8 cellular contexts compared by ENCODE assay signal in the genomic region with DNA sequence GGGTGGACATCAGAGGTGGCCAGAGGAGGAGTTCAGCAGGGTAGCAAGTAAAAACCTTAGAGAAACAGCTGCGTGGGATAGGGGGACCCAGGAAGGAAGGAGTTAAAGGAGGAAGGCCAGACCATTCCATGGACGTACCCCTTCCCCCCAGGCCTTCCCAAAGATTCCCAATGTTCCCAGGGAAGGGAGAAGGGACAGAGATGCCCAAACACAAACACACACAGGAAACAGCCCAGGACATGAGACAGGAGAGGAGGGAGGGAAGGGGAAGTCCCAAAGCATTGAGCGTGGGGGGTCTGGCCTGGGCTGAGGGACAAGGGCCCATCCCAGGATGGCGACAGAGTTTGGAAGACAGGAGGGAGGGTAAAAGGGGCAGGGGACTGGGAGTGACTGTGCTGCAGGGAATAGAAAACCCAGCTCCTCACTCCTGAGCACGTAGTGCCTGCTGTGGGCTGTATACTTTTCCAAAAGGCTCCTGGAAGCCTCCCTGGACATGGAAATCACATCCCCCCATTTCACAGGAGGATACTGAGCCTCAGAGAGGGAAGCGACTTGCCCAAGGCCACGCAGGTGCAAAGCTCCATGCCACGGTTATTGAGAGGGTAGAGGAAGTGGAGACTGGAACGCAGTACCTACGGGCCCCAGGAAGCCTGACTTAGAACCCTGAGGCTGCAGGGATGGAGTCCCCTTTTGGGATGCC.
DNase-seq lines count a peak whose midpoint lies in the region; ATAC-seq and TF ChIP-seq lines count a peak whose summit lies in the region.

No MANE protein-coding gene starts in this region.

- H2AFZ ChIP-seq in Loucy (ENCODE audit: low read length): no peak overlapping the region

- ATAC-seq in GM21619 (IDR thresholded peaks at IDR 0.05; ENCODE audit: unreplicated experiment) (no peak), HG02798 (IDR thresholded peaks at IDR 0.05; ENCODE audit: poor library complexity, unreplicated experiment) (no peak)

- POLR2A ChIA-PET in GM10248 (lab: Yijun Ruan, JAX): no interaction called here

- H3K9me2 ChIP-seq in Loucy (replicated peaks; ENCODE audit: low read depth, low read length): no peaks in the 10 kb centered on the region

- H3K4me3 ChIP-seq in Loucy (ENCODE audit: low read length, poor library complexity, severe bottlenecking) (no peak overlapping the region), cardiac fibroblast (replicated peaks in 1 of 2; ENCODE audit: low read depth in 2 of 2, low read length in 2 of 2) (peak overlapping the region; percentile 82 to 84), subcutaneous abdominal adipose tissue (ENCODE audit: low read depth in 1 of 5, low read length in 5 of 5) (peak overlapping the region; percentile 68 to 74 (median 71))

- H3K36me3 ChIP-seq in Loucy (ENCODE audit: insufficient read depth, low read length): no peaks in the 10 kb centered on the region
- H3K36me3 ChIP-seq in subcutaneous abdominal adipose tissue (ENCODE audit: control insufficient read depth in 5 of 5, insufficient read depth in 5 of 5, low read length in 5 of 5): peaks cover 0 to 42% (median 35%) of the 10 kb centered on the region in 5 donors

- H3K9me3 ChIP-seq in Loucy (ENCODE audit: insufficient read depth, low read depth, low read length) (peaks cover 9% of the 10 kb centered on the region; the same call in 1 of the 2 replicates), subcutaneous abdominal adipose tissue (ENCODE audit: control insufficient read depth in 5 of 5, low read length in 5 of 5) (peaks cover 3 to 11% (median 8%) of the 10 kb centered on the region in 5 donors)

- H3K79me2 ChIP-seq in Loucy (ENCODE audit: insufficient read depth, low read length): no peaks in the 10 kb centered on the region

- CTCF ChIA-PET in GM10248 (lab: Yijun Ruan, JAX): interaction anchor here (1.1 to 1.5 kb wide), 3 partner anchors 12 to 467 kb away, joined by 3 to 5 read pairs (median 3); no protein-coding TSS in a partner anchor

- H3K27ac ChIP-seq in subcutaneous abdominal adipose tissue (ENCODE audit: low read depth, low read length): peak overlapping the region; percentile 79

- DNase-seq in cardiac fibroblast (ENCODE audit: low read depth in 2 of 2) (no peak), left kidney (ENCODE audit: low read depth, low spot score) (peak; percentile 45), GM10248 (ENCODE audit: extremely low spot score) (no peak)
- no peak for DNase-seq in stimulated activated CD4-positive, alpha-beta T cell treated with anti-CD3 and anti-CD28 coated beads, Interleukin-15, amount 100 ng/mL, for 24 hours

- no peak for TF ChIP-seq CTCF in Loucy (conservative IDR thresholded peaks at IDR 0.05; ENCODE audit: low read length)
- no peak for TF ChIP-seq CTCF in cardiac fibroblast (IDR thresholded peaks at IDR 0.05; ENCODE audit: low read depth, low read length)
- TF ChIP-seq CTCF in GM10248 (IDR thresholded peaks at IDR 0.05; ENCODE audit: control extremely low read depth, extremely low read depth, low read depth, missing control alignments): no peak

- H4K20me1 ChIP-seq in Loucy (ENCODE audit: insufficient read depth, low read length, poor library complexity, severe bottlenecking): no peaks in the 10 kb centered on the region

- H3K27me3 ChIP-seq in Loucy (ENCODE audit: insufficient read depth, low read length, poor library complexity, severe bottlenecking) (no peaks in the 10 kb centered on the region), subcutaneous abdominal adipose tissue (ENCODE audit: control insufficient read depth in 5 of 5, insufficient read depth in 4 of 5, low read length in 5 of 5) (no peaks in the 10 kb centered on the region)

- H3K4me1 ChIP-seq in Loucy (ENCODE audit: insufficient read depth, low read length, poor library complexity, severe bottlenecking) (peaks cover 4% of the 10 kb centered on the region), subcutaneous abdominal adipose tissue (ENCODE audit: control insufficient read depth in 5 of 5, insufficient read depth in 5 of 5, low read length in 5 of 5) (peaks cover 5 to 19% (median 19%) of the 10 kb centered on the region in 5 donors)

- H3K9ac ChIP-seq in Loucy (ENCODE audit: low read depth, low read length, poor library complexity, severe bottlenecking): no peak overlapping the region
- peak overlapping the region; percentile 52 to 88 (median 77) for H3K9ac ChIP-seq in subcutaneous abdominal adipose tissue (ENCODE audit: low read length in 5 of 5)

- peak overlapping the region; percentile 31 for H3K4me2 ChIP-seq in Loucy (ENCODE audit: low read depth, low read length, poor library complexity, severe bottlenecking)

- no peaks in the 10 kb centered on the region for H3F3A ChIP-seq in Loucy (ENCODE audit: low read depth)
